ENCODE assay signal across 26 cellular contexts in genomic region chr10:121661451-121661851, GRCh38.
"Had no signal": no experiment of that assay in that cellular context is flagged by ENCODE, and none has a peak within 500 bp of the region (broad histone marks: within the 10 kb centered on the region; RNA-seq: fewer than 3 reads in every experiment).

No MANE protein-coding gene starts in this region.

- H3K9me3 ChIP-seq: esophagus muscularis mucosa, gastroesophageal sphincter, lower lobe of right lung, mucosa of descending colon, neutrophil, pancreas, sigmoid colon, stomach, upper lobe of left lung, vagina had no signal

- DNase-seq: dermis blood vessel endothelial cell; effector memory CD4-positive, alpha-beta T cell; foreskin keratinocyte; glutamatergic neuron; heart right ventricle; hippocampal formation; left cardiac atrium; left lung; lower lobe of right lung; mucosa of descending colon; naive B cell; pancreas; sigmoid colon; stimulated activated CD4-positive, alpha-beta T cell treated with anti-CD3 and anti-CD28 coated beads, Interleukin-2, amount 100 ng/mL, for 24 hours; stimulated activated CD4-positive, alpha-beta T cell treated with anti-CD3 and anti-CD28 coated beads, Interleukin-4, amount 100 ng/mL, for 24 hours; stimulated activated naive CD4-positive, alpha-beta T cell treated with Interleukin-2 at 50 U/mL for 16 hours; stomach had no signal

- H3K4me3 ChIP-seq: coronary artery, esophagus muscularis mucosa, gastroesophageal sphincter, heart right ventricle, left lung, lower lobe of right lung, mucosa of descending colon, pancreas, sigmoid colon, stomach, tibial nerve, upper lobe of left lung, vagina had no signal

- H3K36me3 ChIP-seq: esophagus muscularis mucosa, gastroesophageal sphincter, heart right ventricle, left lung, lower lobe of right lung, neutrophil, pancreas, sigmoid colon, stomach, tibial nerve, upper lobe of left lung, vagina had no signal

- H3K27ac ChIP-seq: foreskin keratinocyte, heart right ventricle, left lung, lower lobe of right lung, neutrophil, pancreas, stomach, tibial nerve, upper lobe of left lung, vagina had no signal

- H3K27me3 ChIP-seq: esophagus muscularis mucosa, foreskin keratinocyte, gastroesophageal sphincter, heart right ventricle, left lung, neutrophil, pancreas, sigmoid colon, stomach, tibial nerve, upper lobe of left lung, vagina had no signal

- ATAC-seq: foreskin keratinocyte; gastroesophageal sphincter; left lung; mucosa of descending colon; natural killer cell treated with Interleukin-12 subunit alpha and Interleukin-12 subunit beta and Interleukin-15 and Interleukin-18, amount 100 ng/mL, for 72 hours; pancreas; stimulated activated effector memory CD8-positive, alpha-beta T cell treated with anti-CD3 and anti-CD28 coated beads, Interleukin-12 subunit alpha, Interleukin-12 subunit beta, amount 100 ng/mL, for 72 hours had no signal

- H3K4me1 ChIP-seq: heart right ventricle, left lung, lower lobe of right lung, pancreas, sigmoid colon, stomach, tibial nerve, upper lobe of left lung had no signal
